ENCODE assay signal across 10 cellular contexts in the genomic region with DNA sequence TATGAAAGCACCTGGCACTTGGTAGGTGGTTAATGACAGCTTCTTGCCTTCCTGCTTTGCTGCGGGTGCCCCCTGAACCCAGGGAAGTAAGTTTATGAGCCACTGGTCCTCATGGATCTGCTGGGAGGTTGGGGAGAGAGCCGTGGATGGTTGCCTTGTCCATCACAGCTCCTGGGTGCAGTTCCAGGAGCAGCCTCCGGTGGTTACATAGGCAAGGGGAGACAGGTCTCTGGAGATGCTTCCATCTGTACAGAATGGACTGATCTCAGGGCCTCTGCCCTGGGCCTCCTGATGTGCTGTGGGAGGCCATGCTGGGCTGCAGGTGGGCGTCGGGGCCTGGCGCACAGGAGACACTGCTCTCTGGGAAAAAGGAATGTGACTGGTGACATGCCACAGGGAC. TPM values are rescaled to one million over a fixed set of nuclear protein-coding genes. Genes with fewer than 3 reads are reported as not detected.
DNase-seq lines count a peak whose midpoint lies in the region; ATAC-seq and TF ChIP-seq lines count a peak whose summit lies in the region.
"Had no signal": no experiment of that assay in that cellular context is flagged by ENCODE, and none has a peak within 500 bp of the region (broad histone marks: within the 10 kb centered on the region; RNA-seq: fewer than 3 reads in every experiment).

No MANE protein-coding gene starts in this region.

- TF ChIP-seq CTCF in SK-N-SH (IDR thresholded peaks at IDR 0.05), result peak; percentile 35
- TF ChIP-seq CTCF in fibroblast of villous mesenchyme (IDR thresholded peaks at IDR 0.05; ENCODE audit: insufficient read depth, low read depth, low read length), result peak; percentile 30
- TF ChIP-seq CTCF in smooth muscle cell (IDR thresholded peaks at IDR 0.05; ENCODE audit: borderline replicate concordance, insufficient read depth, poor library complexity, severe bottlenecking), result peak; percentile 12
- no peak for TF ChIP-seq CTCF in CD8-positive, alpha-beta T cell (IDR thresholded peaks at IDR 0.05)

- TF ChIP-seq EP300 in SK-N-SH (IDR thresholded peaks at IDR 0.05; ENCODE audit: borderline replicate concordance in 1 of 2, low read depth in 1 of 2, low read length in 1 of 2), result no peak

- H3K9me3 ChIP-seq in GM23248 (ENCODE audit: low read depth), result no peaks in the 10 kb centered on the region
- H3K9me3 ChIP-seq in SK-N-SH, result no peaks in the 10 kb centered on the region
- H3K9me3 ChIP-seq in smooth muscle cell (replicated peaks; ENCODE audit: low read depth), result no peaks in the 10 kb centered on the region
- no peaks in the 10 kb centered on the region for H3K9me3 ChIP-seq in CD8-positive, alpha-beta T cell (ENCODE audit: low read length)
- H3K9me3 ChIP-seq: sigmoid colon had no signal

- in situ Hi-C loops in GM23248 (cut with MboI), result loop anchor here (25.0 kb wide), 1 partner anchor 604 kb away; a partner anchor contains a TSS

- intact Hi-C loops in CD8-positive, alpha-beta T cell (cut with DNase I, micrococcal nuclease), result no loop called here

- 66 to 67% methylated on average over 6 of the region's 6 CpGs for WGBS in GM23248 (ENCODE audit: low coverage in 1 of 2, low lambda C conversion rate in 2 of 2, missing lambda C conversion rate in 2 of 2), 2 experiments
- no CpG with 5 or more reads among the region's 6 CpGs for WGBS in SK-N-SH (ENCODE audit: low lambda C conversion rate)
- WGBS in smooth muscle cell (ENCODE audit: low lambda C conversion rate), result 85% methylated on average over 6 of the region's 6 CpGs

- no peak for ATAC-seq in stimulated activated naive CD8-positive, alpha-beta T cell treated with anti-CD3 and anti-CD28 coated beads, Interleukin-15, amount 100 ng/mL, for 72 hours
- ATAC-seq in CD8-positive, alpha-beta T cell, result no peak
- ATAC-seq: naive thymus-derived CD4-positive, alpha-beta T cell had no signal

- CTCF ChIA-PET in SK-N-SH (lab: Yijun Ruan, JAX), result interaction anchor here (0.6 to 22.2 kb wide), 13 partner anchors 9 to 184 kb away, joined by 3 to 707 read pairs (median 4); no protein-coding TSS in a partner anchor
- CTCF ChIA-PET in CD8-positive, alpha-beta T cell (lab: Charles Lee), result no interaction called here

- H3K79me2 ChIP-seq in GM23248 (ENCODE audit: insufficient read depth) (no peaks in the 10 kb centered on the region), SK-N-SH (ENCODE audit: insufficient read depth) (no peaks in the 10 kb centered on the region), smooth muscle cell (ENCODE audit: low read depth) (no peaks in the 10 kb centered on the region)

- H3K4me1 Mint-ChIP-seq in stimulated activated naive CD8-positive, alpha-beta T cell treated with anti-CD3 and anti-CD28 coated beads, Interleukin-15, amount 100 ng/mL, for 72 hours, result no peaks in the 10 kb centered on the region
- H3K4me1 Mint-ChIP-seq in CD8-positive, alpha-beta T cell (ENCODE audit: low read depth), result no peaks in the 10 kb centered on the region
- H3K4me1 Mint-ChIP-seq: naive thymus-derived CD4-positive, alpha-beta T cell had no signal

- no peaks in the 10 kb centered on the region for H3K9me2 ChIP-seq in GM23248 (ENCODE audit: insufficient read depth)
- no peaks in the 10 kb centered on the region for H3K9me2 ChIP-seq in SK-N-SH

- no peak for TF ChIP-seq RAD21 in SK-N-SH (IDR thresholded peaks at IDR 0.05; ENCODE audit: low read length)

- H3K4me2 ChIP-seq in GM23248 (ENCODE audit: unreplicated experiment) (no peak overlapping the region), SK-N-SH (no peak overlapping the region), smooth muscle cell (no peak overlapping the region)

- H3K4me3 Mint-ChIP-seq in stimulated activated naive CD8-positive, alpha-beta T cell treated with anti-CD3 and anti-CD28 coated beads, Interleukin-15, amount 100 ng/mL, for 72 hours, result no peak overlapping the region
- H3K4me3 Mint-ChIP-seq in CD8-positive, alpha-beta T cell, result no peak overlapping the region
- H3K4me3 Mint-ChIP-seq: naive thymus-derived CD4-positive, alpha-beta T cell had no signal

- H2AFZ ChIP-seq in GM23248 (no peak overlapping the region), SK-N-SH (ENCODE audit: low read depth) (no peak overlapping the region), smooth muscle cell (ENCODE audit: low read depth) (no peak overlapping the region)

- no peaks in the 10 kb centered on the region for H3K36me3 Mint-ChIP-seq in CD8-positive, alpha-beta T cell
- H3K36me3 Mint-ChIP-seq: naive thymus-derived CD4-positive, alpha-beta T cell had no signal

- no peak overlapping the region for H3K9ac ChIP-seq in GM23248
- H3K9ac ChIP-seq in SK-N-SH, result no peak overlapping the region
- no peak overlapping the region for H3K9ac ChIP-seq in smooth muscle cell (ENCODE audit: low read depth)

- H3K4me3 ChIP-seq in GM23248 (no peak overlapping the region), SK-N-SH (ENCODE audit: low read depth in 2 of 2, low read length in 1 of 2) (no peak overlapping the region), fibroblast of villous mesenchyme (ENCODE audit: low read depth, low read length) (no peak overlapping the region), smooth muscle cell (no peak overlapping the region)
- H3K4me3 ChIP-seq in CD8-positive, alpha-beta T cell (ENCODE audit: low read depth, low read length), result no peak overlapping the region
- H3K4me3 ChIP-seq: sigmoid colon had no signal

- peak; percentile 21 for DNase-seq in GM23248
- DNase-seq in SK-N-SH, result peak; percentile 51
- no peak for DNase-seq in fibroblast of villous mesenchyme (ENCODE audit: low read depth)
- DNase-seq in smooth muscle cell (lab: John Stamatoyannopoulos, UW; ENCODE audit: unreplicated experiment), result no peak
- no peak for DNase-seq in epidermal melanocyte (ENCODE audit: insufficient read length, low spot score)
- DNase-seq in stimulated activated naive CD8-positive, alpha-beta T cell treated with anti-CD3 and anti-CD28 coated beads, Interleukin-15, amount 100 ng/mL, for 72 hours, result no peak
- no peak for DNase-seq in CD8-positive, alpha-beta T cell
- DNase-seq: activated CD4-positive, CD25-positive, alpha-beta regulatory T cell treated with anti-CD3 and anti-CD28 coated beads, Interleukin-2, amount 50 U/mL, for 72 hours; naive thymus-derived CD4-positive, alpha-beta T cell; sigmoid colon had no signal

- H3K27ac Mint-ChIP-seq in stimulated activated naive CD8-positive, alpha-beta T cell treated with anti-CD3 and anti-CD28 coated beads, Interleukin-15, amount 100 ng/mL, for 72 hours, result no peak overlapping the region
- H3K27ac Mint-ChIP-seq in CD8-positive, alpha-beta T cell, result no peak overlapping the region
- H3K27ac Mint-ChIP-seq: naive thymus-derived CD4-positive, alpha-beta T cell had no signal

- H4K20me1 ChIP-seq in GM23248 (ENCODE audit: insufficient read depth) (no peaks in the 10 kb centered on the region), SK-N-SH (ENCODE audit: insufficient read depth) (no peaks in the 10 kb centered on the region), smooth muscle cell (ENCODE audit: low read depth) (no peaks in the 10 kb centered on the region)

- no peaks in the 10 kb centered on the region for H3K27me3 ChIP-seq in GM23248 (replicated peaks; ENCODE audit: insufficient read depth)
- H3K27me3 ChIP-seq in SK-N-SH (ENCODE audit: insufficient read depth), result no peaks in the 10 kb centered on the region
- H3K27me3 ChIP-seq in smooth muscle cell (ENCODE audit: low read depth), result no peaks in the 10 kb centered on the region
- no peaks in the 10 kb centered on the region for H3K27me3 ChIP-seq in CD8-positive, alpha-beta T cell (ENCODE audit: insufficient read depth, low read length)
- H3K27me3 ChIP-seq: sigmoid colon had no signal

- H3K36me3 ChIP-seq in GM23248 (ENCODE audit: low read depth) (no peaks in the 10 kb centered on the region), SK-N-SH (replicated peaks in 1 of 2; ENCODE audit: control insufficient read depth in 1 of 2, insufficient read depth in 2 of 2, low read length in 1 of 2) (no peaks in the 10 kb centered on the region), smooth muscle cell (ENCODE audit: low read depth) (no peaks in the 10 kb centered on the region)
- H3K36me3 ChIP-seq in CD8-positive, alpha-beta T cell (ENCODE audit: insufficient read depth, low read length), result no peaks in the 10 kb centered on the region
- H3K36me3 ChIP-seq: sigmoid colon had no signal

- H3K4me1 ChIP-seq in GM23248 (ENCODE audit: insufficient read depth) (no peaks in the 10 kb centered on the region), SK-N-SH (ENCODE audit: control insufficient read depth in 1 of 2, insufficient read depth in 2 of 2, low read depth in 1 of 2, low read length in 1 of 2) (no peaks in the 10 kb centered on the region), smooth muscle cell (ENCODE audit: low read depth) (no peaks in the 10 kb centered on the region)
- no peaks in the 10 kb centered on the region for H3K4me1 ChIP-seq in CD8-positive, alpha-beta T cell (ENCODE audit: insufficient read depth, low read length)

- H3F3A ChIP-seq in GM23248 (ENCODE audit: insufficient read depth) (no peaks in the 10 kb centered on the region), SK-N-SH (replicated peaks; ENCODE audit: insufficient read depth) (no peaks in the 10 kb centered on the region), smooth muscle cell (ENCODE audit: low read depth) (no peaks in the 10 kb centered on the region)

- POLR2A ChIA-PET in SK-N-SH (lab: Yijun Ruan, JAX), result no interaction called here
- POLR2A ChIA-PET in CD8-positive, alpha-beta T cell (lab: Charles Lee), result no interaction called here

- no peaks in the 10 kb centered on the region for H3K9me3 Mint-ChIP-seq in stimulated activated naive CD8-positive, alpha-beta T cell treated with anti-CD3 and anti-CD28 coated beads, Interleukin-15, amount 100 ng/mL, for 72 hours
- H3K9me3 Mint-ChIP-seq in CD8-positive, alpha-beta T cell, result no peaks in the 10 kb centered on the region
- H3K9me3 Mint-ChIP-seq: naive thymus-derived CD4-positive, alpha-beta T cell had no signal

- H3K27ac ChIP-seq in GM23248 (no peak overlapping the region), SK-N-SH (ENCODE audit: low read depth in 2 of 2, low read length in 1 of 2) (no peak overlapping the region), smooth muscle cell (ENCODE audit: low read depth) (no peak overlapping the region)
- no peak overlapping the region for H3K27ac ChIP-seq in CD8-positive, alpha-beta T cell (ENCODE audit: low read depth, low read length)
- H3K27ac ChIP-seq: sigmoid colon had no signal

- H3K27me3 Mint-ChIP-seq in stimulated activated naive CD8-positive, alpha-beta T cell treated with anti-CD3 and anti-CD28 coated beads, Interleukin-15, amount 100 ng/mL, for 72 hours, result no peaks in the 10 kb centered on the region
- H3K27me3 Mint-ChIP-seq in CD8-positive, alpha-beta T cell (ENCODE audit: low read depth), result peaks cover 2% of the 10 kb centered on the region

TF ChIP-seq in SK-N-SH, 30 proteins besides CTCF, POLR2A, EP300 and RAD21 (continues in another document):
- no peak for TF ChIP-seq TAF1 (IDR thresholded peaks at IDR 0.05; ENCODE audit: borderline replicate concordance, low read depth, low read length)

RNA-seq across cellular contexts. Expression of a gene that starts 31.6 kb away (rescaled TPM):
- total RNA-seq in GM23248 (2014; rRNA removed; shearing (Covaris generic)), result 16.1 and 19.3 TPM in 2 replicates
- polyA plus RNA-seq in GM23248 (2016; fragmentation: Nextera tagmentation; extraction: Ambion mirVana) (6.0 TPM in 2 replicates), SK-N-SH (2012; rRNA removed) (12.5 and 12.6 TPM in 2 replicates), smooth muscle cell (12.0 and 13.7 TPM in 2 replicates)
- 3.7 and 6.3 TPM in 2 replicates for polyA plus RNA-seq in SK-N-SH (2012; cell fraction: cytosol; rRNA removed)
- polyA plus RNA-seq in SK-N-SH (2012; cell fraction: nucleus; rRNA removed), result 35.6 and 35.9 TPM in 2 replicates
- total RNA-seq in fibroblast of villous mesenchyme (16.8 and 18.7 TPM in 2 replicates), smooth muscle cell (6.6 and 9.1 TPM in 2 replicates)
- total RNA-seq in CD8-positive, alpha-beta T cell, result not detected
- polyA plus RNA-seq: naive thymus-derived CD4-positive, alpha-beta T cell had no signal

Comparison
In these comparisons a context has a peak if more than half of its experiments do, and no peak if none do; other contexts are left out.
1. DNase-seq: peak in GM23248 (single experiment) and SK-N-SH (single experiment); none in fibroblast of villous mesenchyme (single experiment), smooth muscle cell (single experiment), epidermal melanocyte (single experiment), stimulated activated naive CD8-positive, alpha-beta T cell treated with anti-CD3 and anti-CD28 coated beads, Interleukin-15, amount 100 ng/mL, for 72 hours (0 of 2) and CD8-positive, alpha-beta T cell (0 of 7).